8 cellular contexts compared by ENCODE assay signal in genomic region chr12:113220593-113221180, GRCh38. TPM values are rescaled to one million over a fixed set of nuclear protein-coding genes. Genes with fewer than 3 reads are reported as not detected.
DNase-seq lines count a peak whose midpoint lies in the region; ATAC-seq, FAIRE-seq and TF ChIP-seq lines count a peak whose summit lies in the region.

No MANE protein-coding gene starts in this region.

- H3K9me3 Mint-ChIP-seq in mesothelial cell of epicardium = no peaks in the 10 kb centered on the region

- POLR2A ChIA-PET in GM12878 (lab: Charles Lee) = interaction anchor here (1.0 to 6.7 kb wide), 6 partner anchors 10 to 90 kb away, joined by 3 to 108 read pairs (median 26); partner anchors contain the start of genes DDX54 and RITA1

- H3K9ac ChIP-seq in ES-I3 (ENCODE audit: low read depth, low read length) = peak overlapping the region; percentile 60; the same call in 1 of the 2 replicates
- H3K9ac ChIP-seq in GM12878 (ENCODE audit: control insufficient read depth, insufficient read depth, low read length) = peak overlapping the region; percentile 58; the same call in 1 of the 2 replicates

- H3K36me3 ChIP-seq in ES-I3 (ENCODE audit: insufficient read depth, low read length) = no peaks in the 10 kb centered on the region
- no peaks in the 10 kb centered on the region for H3K36me3 ChIP-seq in GM12878 (ENCODE audit: control insufficient read depth in 2 of 2, insufficient read depth in 2 of 2, low read length in 1 of 2)
- no peaks in the 10 kb centered on the region for H3K36me3 ChIP-seq in adrenal gland (replicated peaks in 1 of 2)

- RAD21 ChIA-PET in GM12878 (lab: Charles Lee; ENCODE audit: unreplicated experiment) = interaction anchor here (1.4 to 4.4 kb wide), 4 partner anchors 12 to 17 kb away, joined by 4 to 51 read pairs (median 40); no protein-coding TSS in a partner anchor

- CTCF ChIA-PET in GM12878 (lab: Yijun Ruan, JAX) = interaction anchor here (1.2 to 1.6 kb wide), 2 partner anchors 10 to 19 kb away, joined by 3 to 4 read pairs; no protein-coding TSS in a partner anchor

- SMC1A ChIA-PET in GM12878 (lab: Charles Lee; ENCODE audit: uncharacterized antibody, unreplicated experiment) = interaction anchor here (1.2 to 15.7 kb wide), 4 partner anchors 8 to 17 kb away, joined by 3 to 237 read pairs (median 34); no protein-coding TSS in a partner anchor

- H3K4me2 ChIP-seq in GM12878 (ENCODE audit: control insufficient read depth, insufficient read depth) = peak overlapping the region; percentile 98

- peak; percentile 0 for ATAC-seq in GM12878
- no peak for ATAC-seq in GM18520 (IDR thresholded peaks at IDR 0.05; ENCODE audit: unreplicated experiment)
- no peak for ATAC-seq in GM18519 (IDR thresholded peaks at IDR 0.05; ENCODE audit: low FRiP score, unreplicated experiment)

- peaks cover 31% of the 10 kb centered on the region for H3K79me2 ChIP-seq in GM12878 (ENCODE audit: control insufficient read depth, insufficient read depth, low read length)

- intact Hi-C loops in GM12878 (cut with micrococcal nuclease; ENCODE audit: unreplicated experiment) (loop anchor here (1.0 to 2.0 kb wide), 2 partner anchors 12 to 34 kb away; no protein-coding TSS in a partner anchor), adrenal gland (cut with DNase I) (no loop called here)

- peak overlapping the region; percentile 87 for H3K4me3 Mint-ChIP-seq in mesothelial cell of epicardium

- no peak for TF ChIP-seq RAD21 in GM12878 (IDR thresholded peaks at IDR 0.05; ENCODE audit: insufficient read depth, low read depth, low read length)

- TF ChIP-seq CTCF in HL-60 (IDR thresholded peaks at IDR 0.05; ENCODE audit: insufficient read depth, low read length) (no peak), GM12878 (IDR thresholded peaks at IDR 0.05 in 2 of 3, conservative IDR thresholded peaks at IDR 0.05 in 1 of 3; ENCODE audit: control insufficient read depth in 2 of 3, extremely low read depth in 1 of 3, insufficient read depth in 1 of 3, low read depth in 3 of 3, low read length in 3 of 3) (no peak), mesothelial cell of epicardium (IDR thresholded peaks at IDR 0.05; ENCODE audit: unreplicated experiment) (no peak), adrenal gland (IDR thresholded peaks at IDR 0.05) (peak in 1 of 6 experiments; percentile 2)

- H3K27me3 ChIP-seq in HL-60 (ENCODE audit: insufficient read depth, poor library complexity, severe bottlenecking) (no peaks in the 10 kb centered on the region), GM12878 (replicated peaks in 1 of 2; ENCODE audit: control insufficient read depth in 2 of 2, insufficient read depth in 2 of 2, low read length in 1 of 2) (no peaks in the 10 kb centered on the region), adrenal gland (no peaks in the 10 kb centered on the region)

- H3K4me1 Mint-ChIP-seq in mesothelial cell of epicardium = peaks cover 21% of the 10 kb centered on the region

- H2AFZ ChIP-seq in GM12878 (ENCODE audit: control insufficient read depth, low read depth, low read length) = peak overlapping the region; percentile 89

- in situ Hi-C loops in GM12878 (cut with MboI) = loop anchor here (25.0 kb wide), 1 partner anchor 1783 kb away; no protein-coding TSS in a partner anchor

- FAIRE-seq in GM12878 (lab: Jason Lieb, UNC) = no peak

- H4K20me1 ChIP-seq in GM12878 (ENCODE audit: control insufficient read depth, insufficient read depth) = no peaks in the 10 kb centered on the region

- no peaks in the 10 kb centered on the region for H3K27me3 Mint-ChIP-seq in mesothelial cell of epicardium (ENCODE audit: low read depth)

- H3K4me3 ChIP-seq in HL-60 (replicated peaks; ENCODE audit: insufficient read depth, low read length) (peak overlapping the region; percentile 42), GM12878 (peak overlapping the region; percentile 69), adrenal gland (peak overlapping the region in 2 of 4 donors; percentile 47 to 51)

- TSS peak; percentile 83 for BruUV-seq in GM12878 (replicated peaks; lab: Mats Ljungman, UMichigan)

- DNase-seq in HL-60 (ENCODE audit: low read depth in 1 of 2, low spot score in 1 of 2) = no peak
- no peak for DNase-seq in GM12878 (ENCODE audit: low read depth, low spot score)
- no peak for DNase-seq in mesothelial cell of epicardium (ENCODE audit: low spot score in 2 of 2, unreplicated experiment in 2 of 2)
- DNase-seq in adrenal gland = no peak
- DNase-seq in NCI-H748 (lab: John Stamatoyannopoulos, UW; ENCODE audit: unreplicated experiment) = no peak

- no peaks in the 10 kb centered on the region for H3K36me3 Mint-ChIP-seq in mesothelial cell of epicardium

- WGBS in GM12878 (ENCODE audit: insufficient coverage, insufficient replicate concordance, low lambda C conversion rate, missing lambda C conversion rate) = 3% methylated on average over 23 of the region's 23 CpGs
- WGBS in adrenal gland, 4 donors = 0 to 1% (median 1%) methylated on average over 22 to 23 of the region's 23 CpGs

- no peak for TF ChIP-seq EP300 in GM12878 (IDR thresholded peaks at IDR 0.05; ENCODE audit: borderline replicate concordance in 1 of 2, control insufficient read depth in 1 of 2, low read depth in 2 of 2, low read length in 2 of 2)

- peak overlapping the region; percentile 63 for H3K27ac ChIP-seq in HL-60 (replicated peaks)
- peak overlapping the region; percentile 22; the same call in 1 of the 2 replicates for H3K27ac ChIP-seq in GM12878 (ENCODE audit: control insufficient read depth, insufficient read depth)
- peak overlapping the region in 2 of 5 donors; percentile 50 to 54 for H3K27ac ChIP-seq in adrenal gland

- TF ChIP-seq POLR2A in GM12878 (IDR thresholded peaks at IDR 0.05; ENCODE audit: low read depth, low read length) = no peak
- TF ChIP-seq POLR2A in adrenal gland (IDR thresholded peaks at IDR 0.05) = no peak

- H3K9me3 ChIP-seq in ES-I3 (ENCODE audit: control insufficient read depth, insufficient read depth, low read length) (no peaks in the 10 kb centered on the region), GM12878 (replicated peaks; ENCODE audit: control insufficient read depth, insufficient read depth, low read length) (no peaks in the 10 kb centered on the region), adrenal gland (replicated peaks in 1 of 3) (no peaks in the 10 kb centered on the region)

- H3K27ac Mint-ChIP-seq in mesothelial cell of epicardium = peak overlapping the region; percentile 85

- peaks cover 12% of the 10 kb centered on the region for H3K4me1 ChIP-seq in ES-I3 (ENCODE audit: insufficient read depth, low read length)
- peaks cover 19% of the 10 kb centered on the region for H3K4me1 ChIP-seq in GM12878 (ENCODE audit: control insufficient read depth, insufficient read depth, low read length)
- peaks cover 29 to 46% of the 10 kb centered on the region in 2 donors for H3K4me1 ChIP-seq in adrenal gland (replicated peaks in 1 of 2)

RNA-seq across cellular contexts. Expression of gene TPCN1, which starts 0.6 kb away (rescaled TPM):
- total RNA-seq in GM12878 (2013; cell fraction: nucleolus; rRNA removed) = 156 and 161 TPM in 2 replicates
- total RNA-seq in GM12878 (2014; rRNA removed) = 10.3 and 10.4 TPM in 2 replicates
- total RNA-seq in GM12878 (2014; rRNA removed; fragmentation: Illumina TruSeq; extraction: Trizol) = 7.0 and 8.0 TPM in 2 replicates
- 26.6 and 30.9 TPM in 2 replicates for total RNA-seq in GM12878 (2021)
- polyA plus RNA-seq in GM12878 (2011; ENCODE audit: low read depth) = 12.0 TPM
- polyA plus RNA-seq in GM12878 (2011; rRNA removed) = 12.8 and 21.7 TPM in 2 replicates
- 17.4 and 21.0 TPM in 2 replicates for polyA plus RNA-seq in GM12878 (2011; cell fraction: cytosol; rRNA removed)
- polyA plus RNA-seq in GM12878 (2011; cell fraction: nucleus; rRNA removed) = 204 and 236 TPM in 2 replicates
- polyA plus RNA-seq in GM12878 (2012) = 27.0 and 35.5 TPM in 2 replicates
- 8.3 and 17.1 TPM in 2 replicates for polyA plus RNA-seq in GM12878 (2014; fragmentation: Illumina TruSeq; extraction: Trizol)
- polyA plus RNA-seq in GM12878 (2014; fragmentation: Nextera tagmentation; extraction: Ambion mirVana) = 1 to 10 TPM in 1 of 2 experiments, under 1 TPM in 1; 0.79 to 1.0 TPM
- 24.4 and 26.4 TPM in 2 replicates for polyA plus RNA-seq in GM12878 (2014; rRNA removed)
- polyA plus RNA-seq in GM12878 (2016; fragmentation: Nextera tagmentation; extraction: Ambion mirVana) = 10 to 100 TPM; 22.6 to 24.8 TPM
- polyA minus RNA-seq in GM12878 (2011; rRNA and poly(A)+ RNA removed) = 24.0 and 34.6 TPM in 2 replicates
- polyA minus RNA-seq in GM12878 (2011; cell fraction: cytosol; rRNA and poly(A)+ RNA removed) = 12.4 and 20.2 TPM in 2 replicates
- polyA minus RNA-seq in GM12878 (2011; cell fraction: nucleus; rRNA and poly(A)+ RNA removed) = 41.8 and 67.3 TPM in 2 replicates
- total RNA-seq in mesothelial cell of epicardium = 40.0 to 46.0 TPM (median 42.7 TPM) in 3 replicates
- 100 to 1,000 TPM in 3 of 8 donors, 10 to 100 TPM in 5; 50.4 to 144 (median 90.5) TPM for total RNA-seq in adrenal gland
- 100 to 1,000 TPM in 1 of 3 donors, 10 to 100 TPM in 2; 35.1 to 198 (median 80.6) TPM for polyA plus RNA-seq in adrenal gland

RNA-seq across cellular contexts. Expression of gene RITA1, which starts 35.2 kb away (rescaled TPM):
- 37.9 and 38.4 TPM in 2 replicates for total RNA-seq in GM12878 (2013; cell fraction: nucleolus; rRNA removed)
- 32.8 and 39.6 TPM in 2 replicates for total RNA-seq in GM12878 (2014; rRNA removed)
- total RNA-seq in GM12878 (2014; rRNA removed; fragmentation: Illumina TruSeq; extraction: Trizol) = 16.3 and 18.9 TPM in 2 replicates
- total RNA-seq in GM12878 (2021) = 29.2 and 31.4 TPM in 2 replicates
- polyA plus RNA-seq in GM12878 (2011; ENCODE audit: low read depth) = 24.5 TPM
- polyA plus RNA-seq in GM12878 (2011; rRNA removed) = 15.2 and 19.9 TPM in 2 replicates
- polyA plus RNA-seq in GM12878 (2011; cell fraction: cytosol; rRNA removed) = 29.9 and 37.4 TPM in 2 replicates
- 20.2 and 21.3 TPM in 2 replicates for polyA plus RNA-seq in GM12878 (2011; cell fraction: nucleus; rRNA removed)
- 16.1 and 17.4 TPM in 2 replicates for polyA plus RNA-seq in GM12878 (2012)
- polyA plus RNA-seq in GM12878 (2014; fragmentation: Illumina TruSeq; extraction: Trizol) = 5.3 and 13.7 TPM in 2 replicates
- polyA plus RNA-seq in GM12878 (2014; fragmentation: Nextera tagmentation; extraction: Ambion mirVana) = 1 to 10 TPM; 2.3 to 6.4 TPM
- polyA plus RNA-seq in GM12878 (2014; rRNA removed) = 27.3 and 29.8 TPM in 2 replicates
- polyA plus RNA-seq in GM12878 (2016; fragmentation: Nextera tagmentation; extraction: Ambion mirVana) = 10 to 100 TPM; 37.4 to 39.9 TPM
- 13.3 and 30.4 TPM in 2 replicates for polyA minus RNA-seq in GM12878 (2011; rRNA and poly(A)+ RNA removed)
- 9.5 and 9.9 TPM in 2 replicates for polyA minus RNA-seq in GM12878 (2011; cell fraction: cytosol; rRNA and poly(A)+ RNA removed)
- 10.6 and 25.4 TPM in 2 replicates for polyA minus RNA-seq in GM12878 (2011; cell fraction: nucleus; rRNA and poly(A)+ RNA removed)
- total RNA-seq in mesothelial cell of epicardium = 15.2 to 15.4 TPM (median 15.3 TPM) in 3 replicates
- total RNA-seq in adrenal gland = 10 to 100 TPM; 32.5 to 84.1 (median 42.5) TPM
- polyA plus RNA-seq in adrenal gland = 10 to 100 TPM; 17.5 to 19.6 (median 18.6) TPM

RNA-seq across cellular contexts. Expression of gene DDX54, which starts 35.4 kb away (rescaled TPM):
- 71.0 and 82.8 TPM in 2 replicates for total RNA-seq in GM12878 (2013; cell fraction: nucleolus; rRNA removed)
- 44.3 and 58.9 TPM in 2 replicates for total RNA-seq in GM12878 (2014; rRNA removed)
- total RNA-seq in GM12878 (2014; rRNA removed; fragmentation: Illumina TruSeq; extraction: Trizol) = 24.7 and 28.8 TPM in 2 replicates
- 94.6 and 115 TPM in 2 replicates for total RNA-seq in GM12878 (2021)
- polyA plus RNA-seq in GM12878 (2011; ENCODE audit: low read depth) = 14.3 TPM
- polyA plus RNA-seq in GM12878 (2011; rRNA removed) = 37.5 and 73.2 TPM in 2 replicates
- polyA plus RNA-seq in GM12878 (2011; cell fraction: cytosol; rRNA removed) = 85.9 and 87.1 TPM in 2 replicates
- polyA plus RNA-seq in GM12878 (2011; cell fraction: nucleus; rRNA removed) = 94.1 and 163 TPM in 2 replicates
- polyA plus RNA-seq in GM12878 (2012) = 43.7 and 47.2 TPM in 2 replicates
- 6.2 and 27.9 TPM in 2 replicates for polyA plus RNA-seq in GM12878 (2014; fragmentation: Illumina TruSeq; extraction: Trizol)
- 1 to 10 TPM; 1.9 to 8.6 TPM for polyA plus RNA-seq in GM12878 (2014; fragmentation: Nextera tagmentation; extraction: Ambion mirVana)
- polyA plus RNA-seq in GM12878 (2014; rRNA removed) = 53.7 and 67.0 TPM in 2 replicates
- polyA plus RNA-seq in GM12878 (2016; fragmentation: Nextera tagmentation; extraction: Ambion mirVana) = 10 to 100 TPM; 69.7 to 71.9 TPM
- 43.9 and 84.0 TPM in 2 replicates for polyA minus RNA-seq in GM12878 (2011; rRNA and poly(A)+ RNA removed)
- polyA minus RNA-seq in GM12878 (2011; cell fraction: cytosol; rRNA and poly(A)+ RNA removed) = 28.2 and 42.1 TPM in 2 replicates
- 34.2 and 48.4 TPM in 2 replicates for polyA minus RNA-seq in GM12878 (2011; cell fraction: nucleus; rRNA and poly(A)+ RNA removed)
- total RNA-seq in mesothelial cell of epicardium = 66.7 to 74.5 TPM (median 69.0 TPM) in 3 replicates
- total RNA-seq in adrenal gland = 100 to 1,000 TPM in 2 of 8 donors, 10 to 100 TPM in 6; 62.0 to 109 (median 79.9) TPM
- polyA plus RNA-seq in adrenal gland = 10 to 100 TPM; 27.9 to 60.5 (median 44.4) TPM
